Comparison of ENCODE assay signal across 8 cellular contexts in genomic region chr15:99485992-99486370, GRCh38.
DNase-seq lines count a peak whose midpoint lies in the region; ATAC-seq and TF ChIP-seq lines count a peak whose summit lies in the region.

No MANE protein-coding gene starts in this region.

- H3K36me3 Mint-ChIP-seq in activated CD8-positive, alpha-beta T cell treated with anti-CD3 and anti-CD28 coated beads for 36 hours (ENCODE audit: low read depth), result no peaks in the 10 kb centered on the region

- H3K79me2 ChIP-seq in GM23248 (ENCODE audit: insufficient read depth) (no peaks in the 10 kb centered on the region), smooth muscle cell (ENCODE audit: low read depth) (no peaks in the 10 kb centered on the region)

- peak overlapping the region; percentile 90 for H2AFZ ChIP-seq in GM23248
- peak overlapping the region; percentile 74 for H2AFZ ChIP-seq in smooth muscle cell (ENCODE audit: low read depth)

- no peak for DNase-seq in GM23248
- DNase-seq in activated CD8-positive, alpha-beta T cell treated with anti-CD3 and anti-CD28 coated beads for 36 hours, result no peak
- DNase-seq in right cardiac atrium, result no peak
- no peak for DNase-seq in smooth muscle cell (lab: John Stamatoyannopoulos, UW; ENCODE audit: unreplicated experiment)
- no peak for DNase-seq in stimulated activated CD4-positive, alpha-beta T cell treated with anti-CD3 and anti-CD28 coated beads, Interleukin-1b, Interleukin-23, amount 100 ng/mL, for 48 hours
- DNase-seq in NCI-H1092 treated with DMSO at 0.1 percent for 48 hours (lab: John Stamatoyannopoulos, UW), result no peak
- no peak for DNase-seq in NOMO-1 (lab: John Stamatoyannopoulos, UW; ENCODE audit: unreplicated experiment in 2 of 2)

- H4K20me1 ChIP-seq in GM23248 (ENCODE audit: insufficient read depth) (no peaks in the 10 kb centered on the region), smooth muscle cell (ENCODE audit: low read depth) (no peaks in the 10 kb centered on the region)

- no peaks in the 10 kb centered on the region for H3K9me3 Mint-ChIP-seq in activated CD8-positive, alpha-beta T cell treated with anti-CD3 and anti-CD28 coated beads for 36 hours

- H3K9me3 ChIP-seq in GM23248 (ENCODE audit: low read depth) (no peaks in the 10 kb centered on the region), right cardiac atrium (ENCODE audit: control insufficient read depth, low read length) (no peaks in the 10 kb centered on the region), smooth muscle cell (replicated peaks; ENCODE audit: low read depth) (no peaks in the 10 kb centered on the region)

- TF ChIP-seq CTCF in activated CD8-positive, alpha-beta T cell treated with anti-CD3 and anti-CD28 coated beads for 36 hours (IDR thresholded peaks at IDR 0.05), result no peak
- no peak for TF ChIP-seq CTCF in smooth muscle cell (IDR thresholded peaks at IDR 0.05; ENCODE audit: borderline replicate concordance, insufficient read depth, poor library complexity, severe bottlenecking)

- no peaks in the 10 kb centered on the region for H3K9me2 ChIP-seq in GM23248 (ENCODE audit: insufficient read depth)

- H3K4me2 ChIP-seq in GM23248 (ENCODE audit: unreplicated experiment) (peak overlapping the region; percentile 79), smooth muscle cell (peak overlapping the region; percentile 83)

- 20 to 21% methylated on average over 9 of the region's 9 CpGs for whole genome bisulfite sequencing in GM23248 (ENCODE audit: low coverage in 1 of 2, low lambda C conversion rate in 2 of 2, missing lambda C conversion rate in 2 of 2), 2 experiments
- 16% methylated on average over 9 of the region's 9 CpGs for WGBS in right cardiac atrium
- 27% methylated on average over 9 of the region's 9 CpGs for WGBS in smooth muscle cell (ENCODE audit: low lambda C conversion rate)

- intact Hi-C loops in activated CD8-positive, alpha-beta T cell treated with anti-CD3 and anti-CD28 coated beads for 36 hours (cut with micrococcal nuclease), result no loop called here
- intact Hi-C loops in right cardiac atrium (cut with DNase I), result no loop called here

- H3K27me3 Mint-ChIP-seq in activated CD8-positive, alpha-beta T cell treated with anti-CD3 and anti-CD28 coated beads for 36 hours, result peaks cover 3% of the 10 kb centered on the region

- H3F3A ChIP-seq in GM23248 (ENCODE audit: insufficient read depth) (0 out of 2 replicates have a peak, but pooled peaks cover 7% of the 10 kb centered on the region), smooth muscle cell (ENCODE audit: low read depth) (peaks cover 7% of the 10 kb centered on the region)

- CTCF ChIA-PET in activated CD8-positive, alpha-beta T cell treated with anti-CD3 and anti-CD28 coated beads for 36 hours (lab: Charles Lee), result interaction anchor here (1.0 to 2.4 kb wide), 2 partner anchors 15 to 219 kb away, joined by 3 to 9 read pairs; no protein-coding TSS in a partner anchor

- H3K4me3 ChIP-seq in GM23248, result peak overlapping the region; percentile 61
- H3K4me3 ChIP-seq in right cardiac atrium (ENCODE audit: low read length), result peak overlapping the region; percentile 38
- peak overlapping the region; percentile 42 for H3K4me3 ChIP-seq in smooth muscle cell

- H3K36me3 ChIP-seq in GM23248 (ENCODE audit: low read depth), result no peaks in the 10 kb centered on the region
- H3K36me3 ChIP-seq in smooth muscle cell (ENCODE audit: low read depth), result no peaks in the 10 kb centered on the region

- POLR2A ChIA-PET in activated CD8-positive, alpha-beta T cell treated with anti-CD3 and anti-CD28 coated beads for 36 hours (lab: Charles Lee), result interaction anchor here (0.6 to 2.1 kb wide), 4 partner anchors 8 to 254 kb away, joined by 3 to 6 read pairs (median 4); no protein-coding TSS in a partner anchor

- in situ Hi-C loops in GM23248 (cut with MboI), result no loop called here

- peak overlapping the region; percentile 61 for H3K4me3 Mint-ChIP-seq in activated CD8-positive, alpha-beta T cell treated with anti-CD3 and anti-CD28 coated beads for 36 hours

- no peaks in the 10 kb centered on the region for H3K27me3 ChIP-seq in GM23248 (replicated peaks; ENCODE audit: insufficient read depth)
- H3K27me3 ChIP-seq in right cardiac atrium (ENCODE audit: control insufficient read depth, insufficient read depth), result no peaks in the 10 kb centered on the region
- H3K27me3 ChIP-seq in smooth muscle cell (ENCODE audit: low read depth), result no peaks in the 10 kb centered on the region

- peak overlapping the region; percentile 78 for H3K27ac Mint-ChIP-seq in activated CD8-positive, alpha-beta T cell treated with anti-CD3 and anti-CD28 coated beads for 36 hours

- H3K4me1 ChIP-seq in GM23248 (ENCODE audit: insufficient read depth) (peaks cover 13% of the 10 kb centered on the region), right cardiac atrium (ENCODE audit: control insufficient read depth, insufficient read depth, low read length) (peaks cover 11% of the 10 kb centered on the region), smooth muscle cell (ENCODE audit: low read depth) (peaks cover 10% of the 10 kb centered on the region)

- H3K9ac ChIP-seq in GM23248 (peak overlapping the region; percentile 69), smooth muscle cell (ENCODE audit: low read depth) (no peak overlapping the region)

- H3K27ac ChIP-seq in GM23248, result peak overlapping the region; percentile 55
- peak overlapping the region; percentile 85 for H3K27ac ChIP-seq in right cardiac atrium (ENCODE audit: low read length)
- no peak overlapping the region for H3K27ac ChIP-seq in smooth muscle cell (ENCODE audit: low read depth)

- peak; percentile 8 for ATAC-seq in activated CD8-positive, alpha-beta T cell treated with anti-CD3 and anti-CD28 coated beads for 36 hours
- ATAC-seq in right cardiac atrium, result peak in 1 of 2 donors; percentile 41
- no peak for ATAC-seq in GM21619 (IDR thresholded peaks at IDR 0.05; ENCODE audit: unreplicated experiment)

- H3K4me1 Mint-ChIP-seq in activated CD8-positive, alpha-beta T cell treated with anti-CD3 and anti-CD28 coated beads for 36 hours (ENCODE audit: low read depth), result peaks cover 25% of the 10 kb centered on the region
